ENCODE assay signal across 1 cellular context in the genomic region with DNA sequence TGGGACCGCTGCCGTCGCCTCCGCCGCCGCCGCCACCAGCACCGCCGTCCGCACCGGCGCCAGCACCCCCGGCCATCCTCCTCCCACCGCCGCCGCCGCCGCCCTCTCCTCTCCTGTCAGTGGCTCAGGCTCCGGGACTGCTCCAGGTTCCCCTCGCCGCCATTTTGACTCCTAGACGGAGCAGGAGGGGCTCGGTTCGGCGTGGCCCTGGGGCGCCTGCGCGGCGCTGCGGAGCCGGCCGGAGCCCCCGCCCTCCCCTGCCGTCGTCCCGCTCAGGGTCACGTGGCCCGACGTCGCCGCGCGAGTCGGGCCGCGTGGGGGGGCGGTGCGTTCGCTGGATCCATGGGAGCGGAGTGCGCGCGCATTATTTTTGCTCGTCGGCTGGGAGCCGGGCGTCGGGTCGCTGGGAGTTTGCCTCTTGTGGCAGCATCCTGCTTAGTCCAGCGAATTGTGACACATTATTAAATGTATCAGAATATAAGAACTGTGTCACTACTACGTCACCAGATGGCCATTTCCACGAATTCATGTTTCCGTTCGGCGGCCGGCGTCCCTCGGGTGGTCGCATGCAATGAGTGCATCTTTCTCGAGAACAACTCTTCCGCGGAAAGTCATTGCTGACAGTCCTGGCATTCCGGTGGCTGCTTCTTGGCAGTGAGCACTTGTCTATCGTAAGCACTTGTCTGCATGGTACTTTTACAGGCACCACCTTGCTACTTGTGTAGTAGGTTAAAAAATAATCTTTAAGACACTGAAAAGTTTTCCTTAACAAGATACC.
TF ChIP-seq lines count a peak whose summit lies in the region.

Gene BTBD7 (minus strand): TSS at position 184 of the 778 bp plus-strand sequence. CDS start 36,985 bp downstream, outside the sequence.

TF ChIP-seq in HepG2, 621 proteins besides CTCF, POLR2A, EP300 and RAD21 (continued from another document and continues in another):
- TF ChIP-seq, protein P1, sequence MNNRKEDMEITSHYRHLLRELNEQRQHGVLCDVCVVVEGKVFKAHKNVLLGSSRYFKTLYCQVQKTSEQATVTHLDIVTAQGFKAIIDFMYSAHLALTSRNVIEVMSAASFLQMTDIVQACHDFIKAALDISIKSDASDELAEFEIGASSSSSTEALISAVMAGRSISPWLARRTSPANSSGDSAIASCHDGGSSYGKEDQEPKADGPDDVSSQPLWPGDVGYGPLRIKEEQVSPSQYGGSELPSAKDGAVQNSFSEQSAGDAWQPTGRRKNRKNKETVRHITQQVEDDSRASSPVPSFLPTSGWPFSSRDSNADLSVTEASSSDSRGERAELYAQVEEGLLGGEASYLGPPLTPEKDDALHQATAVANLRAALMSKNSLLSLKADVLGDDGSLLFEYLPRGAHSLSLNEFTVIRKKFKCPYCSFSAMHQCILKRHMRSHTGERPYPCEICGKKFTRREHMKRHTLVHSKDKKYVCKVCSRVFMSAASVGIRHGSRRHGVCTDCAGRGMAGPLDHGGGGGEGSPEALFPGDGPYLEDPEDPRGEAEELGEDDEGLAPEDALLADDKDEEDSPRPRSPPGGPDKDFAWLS (CRISPR knock-in tag; IDR thresholded peaks at IDR 0.05; ENCODE audit: borderline replicate concordance), result no peak
- TF ChIP-seq IRF2 (CRISPR knock-in tag; IDR thresholded peaks at IDR 0.05) (peak; percentile 21; the same call in 1 of the 2 replicates), ZNF713 (CRISPR knock-in tag; IDR thresholded peaks at IDR 0.05) (no peak), TBP (CRISPR knock-in tag; IDR thresholded peaks at IDR 0.05) (0 out of 2 replicates have a peak, but pooled peaks have one; percentile 51), ZFY (CRISPR knock-in tag; IDR thresholded peaks at IDR 0.05) (peak; percentile 55; the same call in 1 of the 2 replicates), GFI1 (CRISPR knock-in tag; IDR thresholded peaks at IDR 0.05; ENCODE audit: borderline replicate concordance) (no peak), ZNF331 (CRISPR knock-in tag; IDR thresholded peaks at IDR 0.05) (no peak), NCOA5 (CRISPR knock-in tag; IDR thresholded peaks at IDR 0.05) (no peak), GMEB2 (CRISPR knock-in tag; IDR thresholded peaks at IDR 0.05; ENCODE audit: low read depth) (peak; percentile 86), ATM (IDR thresholded peaks at IDR 0.05; ENCODE audit: borderline replicate concordance) (no peak), ETS1 (CRISPR knock-in tag; IDR thresholded peaks at IDR 0.05) (0 out of 2 replicates have a peak, but pooled peaks have one; percentile 69), EZH2 (conservative IDR thresholded peaks at IDR 0.05; ENCODE audit: low read depth, low read length) (no peak), PHF8 (CRISPR knock-in tag; IDR thresholded peaks at IDR 0.05) (peak; percentile 33; the same call in 1 of the 2 replicates), ZBTB33 (CRISPR knock-in tag; IDR thresholded peaks at IDR 0.05) (no peak), FOXK1 (CRISPR knock-in tag; IDR thresholded peaks at IDR 0.05; ENCODE audit: borderline replicate concordance, low read depth) (no peak), MAZ (IDR thresholded peaks at IDR 0.05; ENCODE audit: borderline replicate concordance, low read depth, low read length) (peak; percentile 92), MAZ (CRISPR knock-in tag; IDR thresholded peaks at IDR 0.05; ENCODE audit: low read depth) (peak; percentile 75), ZFP41 (CRISPR knock-in tag; IDR thresholded peaks at IDR 0.05; ENCODE audit: borderline replicate concordance) (no peak), ZNF382 (CRISPR knock-in tag; IDR thresholded peaks at IDR 0.05; ENCODE audit: borderline replicate concordance) (no peak), ATF7-NPFF (CRISPR knock-in tag; IDR thresholded peaks at IDR 0.05; ENCODE audit: low read depth) (peak; percentile 87), PHF21A (CRISPR knock-in tag; IDR thresholded peaks at IDR 0.05) (no peak), SAFB2 (CRISPR knock-in tag; IDR thresholded peaks at IDR 0.05; ENCODE audit: borderline replicate concordance, low read depth) (peak; percentile 48; the same call in 1 of the 2 replicates), ZNF530 (CRISPR knock-in tag; IDR thresholded peaks at IDR 0.05; ENCODE audit: low read depth) (no peak), ZNF883 (CRISPR knock-in tag; IDR thresholded peaks at IDR 0.05; ENCODE audit: not compliant biosample characterization) (no peak), PTBP1 (IDR thresholded peaks at IDR 0.05; ENCODE audit: low read depth, low read length, poor library complexity, severe bottlenecking) (no peak), ZNF703 (CRISPR knock-in tag; IDR thresholded peaks at IDR 0.05; ENCODE audit: borderline replicate concordance) (no peak), PPARG (CRISPR knock-in tag; conservative IDR thresholded peaks at IDR 0.05) (no peak), SOX5 (CRISPR knock-in tag; IDR thresholded peaks at IDR 0.05; ENCODE audit: borderline replicate concordance) (no peak), ZC3H4 (CRISPR knock-in tag; IDR thresholded peaks at IDR 0.05; ENCODE audit: borderline replicate concordance) (no peak), PITX1 (CRISPR knock-in tag; IDR thresholded peaks at IDR 0.05) (no peak), DBP (CRISPR knock-in tag; IDR thresholded peaks at IDR 0.05; ENCODE audit: not compliant biosample characterization) (peak; percentile 59)
- TF ChIP-seq, protein P2, sequence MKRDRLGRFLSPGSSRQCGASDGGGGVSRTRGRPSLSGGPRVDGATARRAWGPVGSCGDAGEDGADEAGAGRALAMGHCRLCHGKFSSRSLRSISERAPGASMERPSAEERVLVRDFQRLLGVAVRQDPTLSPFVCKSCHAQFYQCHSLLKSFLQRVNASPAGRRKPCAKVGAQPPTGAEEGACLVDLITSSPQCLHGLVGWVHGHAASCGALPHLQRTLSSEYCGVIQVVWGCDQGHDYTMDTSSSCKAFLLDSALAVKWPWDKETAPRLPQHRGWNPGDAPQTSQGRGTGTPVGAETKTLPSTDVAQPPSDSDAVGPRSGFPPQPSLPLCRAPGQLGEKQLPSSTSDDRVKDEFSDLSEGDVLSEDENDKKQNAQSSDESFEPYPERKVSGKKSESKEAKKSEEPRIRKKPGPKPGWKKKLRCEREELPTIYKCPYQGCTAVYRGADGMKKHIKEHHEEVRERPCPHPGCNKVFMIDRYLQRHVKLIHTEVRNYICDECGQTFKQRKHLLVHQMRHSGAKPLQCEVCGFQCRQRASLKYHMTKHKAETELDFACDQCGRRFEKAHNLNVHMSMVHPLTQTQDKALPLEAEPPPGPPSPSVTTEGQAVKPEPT (CRISPR knock-in tag; IDR thresholded peaks at IDR 0.05; ENCODE audit: low read depth), result no peak
- TF ChIP-seq, protein P3, sequence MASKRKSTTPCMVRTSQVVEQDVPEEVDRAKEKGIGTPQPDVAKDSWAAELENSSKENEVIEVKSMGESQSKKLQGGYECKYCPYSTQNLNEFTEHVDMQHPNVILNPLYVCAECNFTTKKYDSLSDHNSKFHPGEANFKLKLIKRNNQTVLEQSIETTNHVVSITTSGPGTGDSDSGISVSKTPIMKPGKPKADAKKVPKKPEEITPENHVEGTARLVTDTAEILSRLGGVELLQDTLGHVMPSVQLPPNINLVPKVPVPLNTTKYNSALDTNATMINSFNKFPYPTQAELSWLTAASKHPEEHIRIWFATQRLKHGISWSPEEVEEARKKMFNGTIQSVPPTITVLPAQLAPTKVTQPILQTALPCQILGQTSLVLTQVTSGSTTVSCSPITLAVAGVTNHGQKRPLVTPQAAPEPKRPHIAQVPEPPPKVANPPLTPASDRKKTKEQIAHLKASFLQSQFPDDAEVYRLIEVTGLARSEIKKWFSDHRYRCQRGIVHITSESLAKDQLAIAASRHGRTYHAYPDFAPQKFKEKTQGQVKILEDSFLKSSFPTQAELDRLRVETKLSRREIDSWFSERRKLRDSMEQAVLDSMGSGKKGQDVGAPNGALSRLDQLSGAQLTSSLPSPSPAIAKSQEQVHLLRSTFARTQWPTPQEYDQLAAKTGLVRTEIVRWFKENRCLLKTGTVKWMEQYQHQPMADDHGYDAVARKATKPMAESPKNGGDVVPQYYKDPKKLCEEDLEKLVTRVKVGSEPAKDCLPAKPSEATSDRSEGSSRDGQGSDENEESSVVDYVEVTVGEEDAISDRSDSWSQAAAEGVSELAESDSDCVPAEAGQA (IDR thresholded peaks at IDR 0.05; ENCODE audit: low read depth), result no peak
- TF ChIP-seq, protein P3 (CRISPR knock-in tag; IDR thresholded peaks at IDR 0.05; ENCODE audit: borderline replicate concordance), result no peak
- TF ChIP-seq, protein P4, sequence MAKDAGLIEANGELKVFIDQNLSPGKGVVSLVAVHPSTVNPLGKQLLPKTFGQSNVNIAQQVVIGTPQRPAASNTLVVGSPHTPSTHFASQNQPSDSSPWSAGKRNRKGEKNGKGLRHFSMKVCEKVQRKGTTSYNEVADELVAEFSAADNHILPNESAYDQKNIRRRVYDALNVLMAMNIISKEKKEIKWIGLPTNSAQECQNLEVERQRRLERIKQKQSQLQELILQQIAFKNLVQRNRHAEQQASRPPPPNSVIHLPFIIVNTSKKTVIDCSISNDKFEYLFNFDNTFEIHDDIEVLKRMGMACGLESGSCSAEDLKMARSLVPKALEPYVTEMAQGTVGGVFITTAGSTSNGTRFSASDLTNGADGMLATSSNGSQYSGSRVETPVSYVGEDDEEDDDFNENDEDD (CRISPR knock-in tag; IDR thresholded peaks at IDR 0.05; ENCODE audit: borderline replicate concordance), result peak; percentile 93; the same call in 1 of the 2 replicates
- TF ChIP-seq, protein P5, sequence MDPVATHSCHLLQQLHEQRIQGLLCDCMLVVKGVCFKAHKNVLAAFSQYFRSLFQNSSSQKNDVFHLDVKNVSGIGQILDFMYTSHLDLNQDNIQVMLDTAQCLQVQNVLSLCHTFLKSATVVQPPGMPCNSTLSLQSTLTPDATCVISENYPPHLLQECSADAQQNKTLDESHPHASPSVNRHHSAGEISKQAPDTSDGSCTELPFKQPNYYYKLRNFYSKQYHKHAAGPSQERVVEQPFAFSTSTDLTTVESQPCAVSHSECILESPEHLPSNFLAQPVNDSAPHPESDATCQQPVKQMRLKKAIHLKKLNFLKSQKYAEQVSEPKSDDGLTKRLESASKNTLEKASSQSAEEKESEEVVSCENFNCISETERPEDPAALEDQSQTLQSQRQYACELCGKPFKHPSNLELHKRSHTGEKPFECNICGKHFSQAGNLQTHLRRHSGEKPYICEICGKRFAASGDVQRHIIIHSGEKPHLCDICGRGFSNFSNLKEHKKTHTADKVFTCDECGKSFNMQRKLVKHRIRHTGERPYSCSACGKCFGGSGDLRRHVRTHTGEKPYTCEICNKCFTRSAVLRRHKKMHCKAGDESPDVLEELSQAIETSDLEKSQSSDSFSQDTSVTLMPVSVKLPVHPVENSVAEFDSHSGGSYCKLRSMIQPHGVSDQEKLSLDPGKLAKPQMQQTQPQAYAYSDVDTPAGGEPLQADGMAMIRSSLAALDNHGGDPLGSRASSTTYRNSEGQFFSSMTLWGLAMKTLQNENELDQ (CRISPR knock-in tag; IDR thresholded peaks at IDR 0.05; ENCODE audit: borderline replicate concordance), result no peak
